ENCODE assay signal across 8 cellular contexts in the genomic region with DNA sequence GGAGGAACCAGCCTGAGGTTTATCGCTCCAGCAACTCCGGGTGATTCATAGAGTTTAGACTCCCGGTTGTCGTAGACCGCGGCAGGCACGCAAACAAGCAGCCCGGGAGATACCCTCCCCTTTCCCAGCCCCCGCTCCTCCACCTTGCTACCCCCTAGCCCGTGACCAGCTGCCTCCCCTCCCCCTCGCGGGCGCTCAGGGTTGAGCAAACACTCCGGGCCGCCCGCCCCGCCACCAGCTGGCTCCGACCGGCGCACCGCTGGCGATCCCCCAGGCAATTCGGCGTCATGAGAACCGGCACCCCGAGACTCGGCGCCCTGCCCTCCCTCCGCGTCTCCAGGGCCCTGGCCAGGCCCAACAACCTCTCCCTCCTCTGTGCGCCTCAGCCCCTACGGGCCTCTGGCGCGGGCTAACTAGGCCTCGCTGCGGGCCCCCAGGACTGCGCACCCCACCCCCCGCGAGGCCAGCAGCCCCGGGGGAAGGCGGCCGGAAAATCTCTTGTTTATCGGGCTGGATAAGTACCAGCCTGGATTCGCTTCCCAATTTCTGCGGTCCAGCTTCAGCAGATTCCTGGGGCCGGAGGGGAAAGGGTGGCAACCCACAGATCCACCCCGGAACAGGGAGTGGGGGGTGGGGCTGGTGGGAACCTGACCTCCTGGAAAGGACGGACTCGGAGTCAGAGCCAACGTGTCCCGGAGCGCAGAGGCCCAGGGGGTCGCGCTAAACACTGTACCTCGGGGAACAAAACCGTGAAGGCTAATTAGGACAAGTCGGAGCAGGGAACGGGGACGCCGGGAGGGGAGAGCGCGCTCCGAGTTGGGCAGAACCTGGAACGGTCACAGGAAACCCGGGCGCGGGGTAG. TPM values are rescaled to one million over a fixed set of nuclear protein-coding genes. Genes with fewer than 3 reads are reported as not detected.
DNase-seq lines count a peak whose midpoint lies in the region; ATAC-seq, FAIRE-seq and TF ChIP-seq lines count a peak whose summit lies in the region.

No MANE protein-coding gene starts in this region.

- WGBS in HUES64 = under 1% methylated on average over 67 of the region's 67 CpGs
- under 1% methylated on average over 67 of the region's 67 CpGs for WGBS in urinary bladder

- TF ChIP-seq CTCF in AG09309 (IDR thresholded peaks at IDR 0.05; ENCODE audit: control insufficient read depth, insufficient read depth, low read depth, low read length, missing control alignments) (no peak), RWPE2 (IDR thresholded peaks at IDR 0.05; ENCODE audit: poor library complexity, severe bottlenecking) (no peak), epithelial cell of proximal tubule (conservative IDR thresholded peaks at IDR 0.05; ENCODE audit: low read depth, low read length) (no peak), mucosa of descending colon (IDR thresholded peaks at IDR 0.05) (no peak)

- peak overlapping the region; percentile 80; the same call in 1 of the 2 replicates for H3K27ac ChIP-seq in HUES64 (ENCODE audit: low read depth, low read length)
- H3K27ac ChIP-seq in RWPE2 (ENCODE audit: poor library complexity, severe bottlenecking) = peak overlapping the region; percentile 63
- peak overlapping the region; percentile 98 for H3K27ac ChIP-seq in urinary bladder (ENCODE audit: low read depth)

- peak; percentile 76 for ATAC-seq in RWPE2 (ENCODE audit: low read depth)
- ATAC-seq in mucosa of descending colon = peak; percentile 60
- ATAC-seq in HG02938 (IDR thresholded peaks at IDR 0.05; ENCODE audit: unreplicated experiment) = no peak

- no peak for DNase-seq in AG09309 (ENCODE audit: low read depth)
- DNase-seq in GM18507 (ENCODE audit: extremely low spot score, insufficient read length, low read depth) = no peak
- DNase-seq in RWPE2 (ENCODE audit: low spot score) = no peak
- peak; percentile 91 for DNase-seq in epithelial cell of proximal tubule (ENCODE audit: low read depth)
- peak; percentile 87 to 90 (median 88) for DNase-seq in mucosa of descending colon

- FAIRE-seq in GM18507 (lab: Jason Lieb, UNC) = peak; percentile 59

- H3K36me3 ChIP-seq in HUES64 (ENCODE audit: insufficient read depth, low read length) (no peaks in the 10 kb centered on the region), RWPE2 (ENCODE audit: low read depth) (no peaks in the 10 kb centered on the region), mucosa of descending colon (ENCODE audit: low read depth) (no peaks in the 10 kb centered on the region), urinary bladder (ENCODE audit: insufficient read depth) (no peaks in the 10 kb centered on the region)

- peak overlapping the region; percentile 48 for H3K9ac ChIP-seq in HUES64 (ENCODE audit: low read depth, low read length)

- H3K4me1 ChIP-seq in HUES64 (ENCODE audit: insufficient read depth, low read length) (peaks cover 27% of the 10 kb centered on the region), RWPE2 (ENCODE audit: insufficient read depth, poor library complexity, severe bottlenecking) (peaks cover 17% of the 10 kb centered on the region), mucosa of descending colon (ENCODE audit: low read depth) (peaks cover 35% of the 10 kb centered on the region), urinary bladder (ENCODE audit: insufficient read depth) (no peaks in the 10 kb centered on the region)

- H3K9me3 ChIP-seq in HUES64 (ENCODE audit: insufficient read depth, low read depth, low read length) (no peaks in the 10 kb centered on the region), RWPE2 (ENCODE audit: severe bottlenecking) (no peaks in the 10 kb centered on the region), mucosa of descending colon (no peaks in the 10 kb centered on the region)

- peak overlapping the region; percentile 21 for H3K4me3 ChIP-seq in AG09309 (ENCODE audit: control insufficient read depth, low read depth, low read length)
- peak overlapping the region; percentile 69 for H3K4me3 ChIP-seq in HUES64 (ENCODE audit: low read length)
- peak overlapping the region; percentile 52 for H3K4me3 ChIP-seq in RWPE2 (ENCODE audit: severe bottlenecking)
- peak overlapping the region; percentile 98 for H3K4me3 ChIP-seq in epithelial cell of proximal tubule (ENCODE audit: low read depth, low read length)
- H3K4me3 ChIP-seq in mucosa of descending colon = peak overlapping the region; percentile 7
- peak overlapping the region; percentile 80 for H3K4me3 ChIP-seq in urinary bladder (ENCODE audit: low read depth, low read length)

- intact Hi-C loops in mucosa of descending colon (cut with DNase I, micrococcal nuclease) = no loop called here

- H3K27me3 ChIP-seq in HUES64 (ENCODE audit: insufficient read depth, low read length) = peaks cover 42% of the 10 kb centered on the region
- no peaks in the 10 kb centered on the region for H3K27me3 ChIP-seq in RWPE2 (ENCODE audit: insufficient read depth, poor library complexity, severe bottlenecking)

RNA-seq across cellular contexts. Expression of gene GPRC5C, which starts 1.0 kb away (rescaled TPM):
- polyA plus RNA-seq in HUES64 (2013, experiment 1 of 2) = 10.9 TPM
- polyA plus RNA-seq in HUES64 (2013, experiment 2 of 2) = 18.4 TPM
- total RNA-seq in epithelial cell of proximal tubule (48.3 and 61.7 TPM in 2 replicates), mucosa of descending colon (100 to 1,000 TPM in 2 of 3 donors, 10 to 100 TPM in 1; 62.2 to 172 (median 139) TPM), urinary bladder (27.0 TPM)
- 40.6 TPM for polyA plus RNA-seq in urinary bladder

RNA-seq across cellular contexts. Expression of gene CD300A, which starts 35.5 kb away (rescaled TPM):
- not detected for polyA plus RNA-seq in HUES64 (2013, experiment 1 of 2)
- polyA plus RNA-seq in HUES64 (2013, experiment 2 of 2) = not detected
- total RNA-seq in epithelial cell of proximal tubule (not detected in 2 replicates), mucosa of descending colon (1 to 10 TPM; 3.7 to 7.0 (median 5.2) TPM), urinary bladder (2.7 TPM)
- 5.2 TPM for polyA plus RNA-seq in urinary bladder

Comparison
In these comparisons a context has a peak if more than half of its experiments do, and no peak if none do; other contexts are left out.
1. DNase-seq: peak in epithelial cell of proximal tubule (single experiment) and mucosa of descending colon (3 of 3); none in AG09309 (single experiment), GM18507 (single experiment) and RWPE2 (single experiment).
2. H3K4me3 ChIP-seq: peak in every context shown above with its lines; median percentile 98 in epithelial cell of proximal tubule; 80 in urinary bladder; 69 in HUES64; 52 in RWPE2; 21 in AG09309; 7 in mucosa of descending colon.
3. Peak in every context shown above with its lines, with median percentiles within 50 percentile points of each other: H3K27ac ChIP-seq.